Comparison of ENCODE assay signal across 8 cellular contexts in genomic region chr3:179324270-179324754, GRCh38. TPM values are rescaled to one million over a fixed set of nuclear protein-coding genes. Genes with fewer than 3 reads are reported as not detected.
DNase-seq lines count a peak whose midpoint lies in the region; ATAC-seq and TF ChIP-seq lines count a peak whose summit lies in the region.

No MANE protein-coding gene starts in this region.

- H3K18ac ChIP-seq in mesendoderm (ENCODE audit: low read length) = no peak overlapping the region

- peaks cover 28% of the 10 kb centered on the region for H3K79me2 ChIP-seq in mesendoderm (ENCODE audit: control insufficient read depth, insufficient read depth, low read length)

- H3K4me1 Mint-ChIP-seq in activated T-cell treated with anti-CD3 and anti-CD28 coated beads, Interleukin-2, amount 50 U/mL, for 4 hours (ENCODE audit: low read depth) = peaks cover 34% of the 10 kb centered on the region
- peaks cover 20% of the 10 kb centered on the region for H3K4me1 Mint-ChIP-seq in MCF 10A (ENCODE audit: insufficient read depth, unreplicated experiment)

- H3K4me3 Mint-ChIP-seq in activated T-cell treated with anti-CD3 and anti-CD28 coated beads, Interleukin-2, amount 50 U/mL, for 4 hours = peak overlapping the region; percentile 85
- H3K4me3 Mint-ChIP-seq in MCF 10A (ENCODE audit: unreplicated experiment) = peak overlapping the region; percentile 81

- H3K4me3 ChIP-seq in mesendoderm (ENCODE audit: low read length) = peak overlapping the region; percentile 37

- peak overlapping the region; percentile 68 for H3K4me2 ChIP-seq in mesendoderm (ENCODE audit: low read length)

- intact Hi-C loops in MCF 10A (cut with micrococcal nuclease) = no loop called here

- peaks cover 11% of the 10 kb centered on the region for H3K36me3 Mint-ChIP-seq in activated T-cell treated with anti-CD3 and anti-CD28 coated beads, Interleukin-2, amount 50 U/mL, for 4 hours (ENCODE audit: insufficient read depth)
- peaks cover 36% of the 10 kb centered on the region for H3K36me3 Mint-ChIP-seq in MCF 10A (ENCODE audit: insufficient read depth, unreplicated experiment)

- H2BK15ac ChIP-seq in mesendoderm (replicated peaks; ENCODE audit: low read depth) = no peak overlapping the region

- TSS peak; percentile 48 for BruUV-seq in MCF 10A (replicated peaks; lab: Mats Ljungman, UMichigan)

- POLR2A ChIA-PET in MCF 10A (lab: Yijun Ruan, JAX) = interaction anchor here (0.6 to 3.8 kb wide), 23 partner anchors 8 to 905 kb away, joined by 3 to 55 read pairs (median 4); partner anchors contain the start of genes ACTL6A, MFN1, PIK3CA and ZMAT3

- H3K9ac ChIP-seq in mesendoderm (ENCODE audit: low read length) = peak overlapping the region; percentile 95

- peaks cover 2% of the 10 kb centered on the region for H3K79me1 ChIP-seq in mesendoderm (ENCODE audit: low read length)

- DNase-seq in activated T-cell treated with anti-CD3 and anti-CD28 coated beads, Interleukin-2, amount 50 U/mL, for 4 hours = no peak
- DNase-seq in activated T-cell treated with anti-CD3 and anti-CD28 coated beads, Interleukin-2, amount 50 U/mL, for 48 hours = no peak
- DNase-seq in NCI-H524 treated with DMSO at 0.1 percent for 48 hours (lab: John Stamatoyannopoulos, UW) (peak; percentile 15), MCF 10A (ENCODE audit: unreplicated experiment) (peak; percentile 46), mesendoderm (peak; percentile 29), HPDE6-E6E7 (ENCODE audit: extremely low spot score) (no peak)

- TF ChIP-seq CTCF in MCF 10A (IDR thresholded peaks at IDR 0.05; ENCODE audit: unreplicated experiment) = no peak

- H3K9me3 Mint-ChIP-seq in activated T-cell treated with anti-CD3 and anti-CD28 coated beads, Interleukin-2, amount 50 U/mL, for 4 hours = no peaks in the 10 kb centered on the region
- H3K9me3 Mint-ChIP-seq in MCF 10A (ENCODE audit: unreplicated experiment) = no peaks in the 10 kb centered on the region

- no peak overlapping the region for H4K5ac ChIP-seq in mesendoderm (ENCODE audit: low read length)

- no peak overlapping the region for H3K23ac ChIP-seq in mesendoderm (ENCODE audit: low read length)

- H4K8ac ChIP-seq in mesendoderm (ENCODE audit: low read depth, low read length) = no peak overlapping the region

- H3K27ac Mint-ChIP-seq in MCF 10A (ENCODE audit: low read depth, unreplicated experiment) = peak overlapping the region; percentile 90

- no CpG with 5 or more reads among the region's 8 CpGs for WGBS in mesendoderm (ENCODE audit: extremely low coverage, insufficient coverage, low lambda C conversion rate)

- ATAC-seq in activated T-cell treated with anti-CD3 and anti-CD28 coated beads, Interleukin-2, amount 50 U/mL, for 4 hours = no peak
- ATAC-seq in GM18873 (IDR thresholded peaks at IDR 0.05; ENCODE audit: low FRiP score, unreplicated experiment) (no peak), GM18858 (IDR thresholded peaks at IDR 0.05; ENCODE audit: unreplicated experiment) (no peak)

- peak overlapping the region; percentile 74 for H3K56ac ChIP-seq in mesendoderm (ENCODE audit: low read length)

- no peak overlapping the region for H3K4ac ChIP-seq in mesendoderm (ENCODE audit: low read depth, low read length)

- CTCF ChIA-PET in MCF 10A (lab: Yijun Ruan, JAX) = interaction anchor here (0.6 to 2.6 kb wide), 8 partner anchors 22 to 308 kb away, joined by 3 to 18 read pairs (median 4); partner anchors contain the start of gene ZMAT3

- no peak overlapping the region for H2BK5ac ChIP-seq in mesendoderm (ENCODE audit: low read length)

- no peaks in the 10 kb centered on the region for H3K36me3 ChIP-seq in mesendoderm (ENCODE audit: control insufficient read depth, insufficient read depth, low read length)

- H2BK120ac ChIP-seq in mesendoderm (ENCODE audit: low read depth, low read length) = no peak overlapping the region

- H3K27me3 Mint-ChIP-seq in activated T-cell treated with anti-CD3 and anti-CD28 coated beads, Interleukin-2, amount 50 U/mL, for 4 hours (ENCODE audit: low read depth) = no peaks in the 10 kb centered on the region
- H3K27me3 Mint-ChIP-seq in MCF 10A (ENCODE audit: insufficient read depth, unreplicated experiment) = no peaks in the 10 kb centered on the region

- H3K27me3 ChIP-seq in mesendoderm (ENCODE audit: insufficient read depth, low read length, poor library complexity) = no peaks in the 10 kb centered on the region

- no peaks in the 10 kb centered on the region for H3K4me1 ChIP-seq in mesendoderm (ENCODE audit: control insufficient read depth, low read depth, low read length)

- no peak overlapping the region for H3K27ac ChIP-seq in mesendoderm (ENCODE audit: low read depth, low read length)

- H2AK5ac ChIP-seq in mesendoderm (ENCODE audit: low read length) = no peak overlapping the region

RNA-seq across cellular contexts. Expression of gene ZNF639, which starts 1.5 kb away (rescaled TPM):
- total RNA-seq in activated T-cell treated with anti-CD3 and anti-CD28 coated beads, Interleukin-2, amount 50 U/mL, for 4 hours = 10 to 100 TPM; 41.1 to 51.4 (median 45.6) TPM
- 35.5 and 52.8 TPM in 2 replicates for total RNA-seq in MCF 10A (2022)
- polyA plus RNA-seq in mesendoderm (2013, experiment 1 of 2) = 39.6 TPM
- polyA plus RNA-seq in mesendoderm (2013, experiment 2 of 2) = 39.0 TPM

RNA-seq across cellular contexts. Expression of gene MFN1, which starts 23.2 kb away (rescaled TPM):
- 10 to 100 TPM; 31.2 to 35.1 (median 34.4) TPM for total RNA-seq in activated T-cell treated with anti-CD3 and anti-CD28 coated beads, Interleukin-2, amount 50 U/mL, for 4 hours
- total RNA-seq in MCF 10A (2022) = 50.1 and 63.7 TPM in 2 replicates
- 10.8 TPM for polyA plus RNA-seq in mesendoderm (2013, experiment 1 of 2)
- polyA plus RNA-seq in mesendoderm (2013, experiment 2 of 2) = 11.2 TPM

Comparison
In these comparisons a context has a peak if more than half of its experiments do, and no peak if none do; other contexts are left out.
1. DNase-seq: peak in NCI-H524 treated with DMSO at 0.1 percent for 48 hours (single experiment), MCF 10A (single experiment) and mesendoderm (single experiment); none in activated T-cell treated with anti-CD3 and anti-CD28 coated beads, Interleukin-2, amount 50 U/mL, for 4 hours (single experiment), activated T-cell treated with anti-CD3 and anti-CD28 coated beads, Interleukin-2, amount 50 U/mL, for 48 hours (0 of 2) and HPDE6-E6E7 (single experiment).